1 cellular context compared by ENCODE assay signal in the genomic region with DNA sequence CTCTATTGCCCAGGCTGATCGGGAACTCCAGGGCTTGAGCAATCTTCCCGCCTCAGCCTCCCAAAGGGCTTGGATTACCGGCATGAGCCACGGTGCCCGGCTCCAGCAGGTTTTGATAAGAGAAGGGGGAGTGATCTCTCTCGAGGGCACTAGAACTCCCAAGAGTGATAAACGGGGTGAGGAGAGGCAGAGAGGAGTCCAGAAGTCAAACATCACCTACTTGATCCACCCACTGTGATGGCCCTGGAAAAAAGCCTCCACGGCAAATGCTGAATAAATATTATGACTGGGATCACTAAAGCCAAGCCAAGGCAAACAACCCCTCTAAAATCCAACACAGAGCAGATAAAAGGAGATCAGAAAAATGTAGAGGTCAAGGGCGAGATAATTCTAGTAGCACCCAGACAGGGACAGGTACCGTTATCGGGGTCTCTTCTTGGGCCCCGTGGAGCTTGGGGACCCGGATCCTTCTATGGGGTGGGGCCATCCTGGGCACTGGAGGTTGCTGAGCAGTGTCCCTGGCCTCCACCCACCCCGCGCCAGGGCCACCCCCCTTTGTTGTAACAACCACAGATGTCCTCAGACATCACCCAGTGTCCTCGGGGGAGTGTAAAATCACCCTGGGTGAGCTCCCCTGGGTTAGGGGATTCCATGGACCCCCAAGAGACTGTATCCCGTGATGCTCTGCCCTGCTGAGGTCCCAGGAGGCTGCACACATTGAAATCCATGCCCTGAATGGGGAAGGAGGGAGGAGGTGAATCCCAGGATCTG.
TF ChIP-seq lines count a peak whose summit lies in the region.

No MANE protein-coding gene starts in this region.

TF ChIP-seq in HepG2, 621 proteins besides CTCF, POLR2A, EP300 and RAD21 (continued from another document and continues in another):
- no peak for TF ChIP-seq HNF1B (CRISPR knock-in tag; IDR thresholded peaks at IDR 0.05)
- no peak for TF ChIP-seq XBP1 (CRISPR knock-in tag; IDR thresholded peaks at IDR 0.05)
- no peak for TF ChIP-seq NFE2 (CRISPR knock-in tag; IDR thresholded peaks at IDR 0.05)
- peak; percentile 44 for TF ChIP-seq HNF4A (CRISPR knock-in tag; IDR thresholded peaks at IDR 0.05)
- TF ChIP-seq FOXA1 (IDR thresholded peaks at IDR 0.05) = no peak
- TF ChIP-seq FOXA1 (CRISPR knock-in tag; IDR thresholded peaks at IDR 0.05) = peak; percentile 32; the same call in 1 of the 2 replicates
- no peak for TF ChIP-seq REPIN1 (CRISPR knock-in tag; IDR thresholded peaks at IDR 0.05; ENCODE audit: borderline replicate concordance, low read depth)
- TF ChIP-seq ZSCAN21 (CRISPR knock-in tag; IDR thresholded peaks at IDR 0.05; ENCODE audit: borderline replicate concordance) = no peak
- no peak for TF ChIP-seq MAFK (conservative IDR thresholded peaks at IDR 0.05 in 1 of 2, IDR thresholded peaks at IDR 0.05 in 1 of 2; ENCODE audit: low read length in 2 of 2)
- no peak for TF ChIP-seq ZNF790 (CRISPR knock-in tag; IDR thresholded peaks at IDR 0.05; ENCODE audit: borderline replicate concordance)
- peak; percentile 31; the same call in 1 of the 2 replicates for TF ChIP-seq FOXP4 (CRISPR knock-in tag; IDR thresholded peaks at IDR 0.05)
- TF ChIP-seq ZBTB34 (CRISPR knock-in tag; IDR thresholded peaks at IDR 0.05) = no peak
- TF ChIP-seq, protein P1, sequence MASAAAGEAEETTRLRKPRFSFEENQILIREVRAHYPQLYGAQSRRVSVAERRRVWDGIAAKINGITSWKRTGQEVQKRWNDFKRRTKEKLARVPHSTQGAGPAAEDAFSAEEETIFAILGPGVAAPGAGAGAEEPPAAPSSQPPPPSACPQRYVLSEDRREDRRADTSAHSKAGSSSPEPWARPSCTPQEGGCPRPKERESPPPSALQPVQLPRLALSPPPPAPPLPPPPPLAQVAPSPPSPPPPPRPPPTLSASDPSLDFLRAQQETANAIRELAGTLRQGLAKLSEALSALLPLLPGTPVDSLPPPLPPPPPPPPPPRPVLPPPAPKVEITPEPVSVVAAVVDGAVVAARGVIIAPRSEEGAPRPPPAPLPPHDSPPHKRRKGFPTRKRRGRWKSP (CRISPR knock-in tag; IDR thresholded peaks at IDR 0.05) = no peak
- no peak for TF ChIP-seq ZNF274 (CRISPR knock-in tag; IDR thresholded peaks at IDR 0.05)
- peak; percentile 53; the same call in 1 of the 2 replicates for TF ChIP-seq PITX1 (CRISPR knock-in tag; IDR thresholded peaks at IDR 0.05)
- peak; percentile 53 for TF ChIP-seq ARID5B (CRISPR knock-in tag; IDR thresholded peaks at IDR 0.05)
- TF ChIP-seq ZNF362 (CRISPR knock-in tag; IDR thresholded peaks at IDR 0.05; ENCODE audit: borderline replicate concordance) = peak; percentile 25; the same call in 1 of the 2 replicates
- no peak for TF ChIP-seq HNRNPL (IDR thresholded peaks at IDR 0.05; ENCODE audit: low read depth, low read length)
- no peak for TF ChIP-seq TOPORS (CRISPR knock-in tag; IDR thresholded peaks at IDR 0.05)
- 0 out of 2 replicates have a peak, but pooled peaks have one; percentile 8 for TF ChIP-seq CEBPB (IDR thresholded peaks at IDR 0.05; ENCODE audit: borderline replicate concordance, low read depth, low read length)
- TF ChIP-seq ZNF556 (CRISPR knock-in tag; IDR thresholded peaks at IDR 0.05; ENCODE audit: borderline replicate concordance) = no peak
- TF ChIP-seq ARID3A (IDR thresholded peaks at IDR 0.05; ENCODE audit: low read depth, low read length) = peak; percentile 45; the same call in 1 of the 2 replicates
- TF ChIP-seq SSRP1 (CRISPR knock-in tag; IDR thresholded peaks at IDR 0.05) = no peak
- 0 out of 2 replicates have a peak, but pooled peaks have one; percentile 30 for TF ChIP-seq ZFP90 (CRISPR knock-in tag; IDR thresholded peaks at IDR 0.05; ENCODE audit: borderline replicate concordance)
- peak; percentile 16; the same call in 1 of the 2 replicates for TF ChIP-seq CEBPG (CRISPR knock-in tag; IDR thresholded peaks at IDR 0.05)
- peak; percentile 45; the same call in 1 of the 2 replicates for TF ChIP-seq ISL2 (CRISPR knock-in tag; IDR thresholded peaks at IDR 0.05)
- TF ChIP-seq ZNF577 (CRISPR knock-in tag; IDR thresholded peaks at IDR 0.05; ENCODE audit: borderline replicate concordance, low read depth) = no peak
- no peak for TF ChIP-seq YEATS2 (CRISPR knock-in tag; IDR thresholded peaks at IDR 0.05; ENCODE audit: borderline replicate concordance)
- TF ChIP-seq ZNF296 (CRISPR knock-in tag; conservative IDR thresholded peaks at IDR 0.05) = no peak
- TF ChIP-seq ZNF549 (CRISPR knock-in tag; IDR thresholded peaks at IDR 0.05) = no peak
- TF ChIP-seq DPF2 (CRISPR knock-in tag; IDR thresholded peaks at IDR 0.05; ENCODE audit: borderline replicate concordance, low read depth) = 0 out of 2 replicates have a peak, but pooled peaks have one; percentile 40
- no peak for TF ChIP-seq DBP (CRISPR knock-in tag; IDR thresholded peaks at IDR 0.05; ENCODE audit: not compliant biosample characterization)
- TF ChIP-seq NCOA2 (CRISPR knock-in tag; IDR thresholded peaks at IDR 0.05) = peak; percentile 21; the same call in 1 of the 2 replicates
- TF ChIP-seq FOXM1 (CRISPR knock-in tag; IDR thresholded peaks at IDR 0.05) = no peak
- TF ChIP-seq ZNF879 (CRISPR knock-in tag; IDR thresholded peaks at IDR 0.05) = no peak
- TF ChIP-seq, protein P2, sequence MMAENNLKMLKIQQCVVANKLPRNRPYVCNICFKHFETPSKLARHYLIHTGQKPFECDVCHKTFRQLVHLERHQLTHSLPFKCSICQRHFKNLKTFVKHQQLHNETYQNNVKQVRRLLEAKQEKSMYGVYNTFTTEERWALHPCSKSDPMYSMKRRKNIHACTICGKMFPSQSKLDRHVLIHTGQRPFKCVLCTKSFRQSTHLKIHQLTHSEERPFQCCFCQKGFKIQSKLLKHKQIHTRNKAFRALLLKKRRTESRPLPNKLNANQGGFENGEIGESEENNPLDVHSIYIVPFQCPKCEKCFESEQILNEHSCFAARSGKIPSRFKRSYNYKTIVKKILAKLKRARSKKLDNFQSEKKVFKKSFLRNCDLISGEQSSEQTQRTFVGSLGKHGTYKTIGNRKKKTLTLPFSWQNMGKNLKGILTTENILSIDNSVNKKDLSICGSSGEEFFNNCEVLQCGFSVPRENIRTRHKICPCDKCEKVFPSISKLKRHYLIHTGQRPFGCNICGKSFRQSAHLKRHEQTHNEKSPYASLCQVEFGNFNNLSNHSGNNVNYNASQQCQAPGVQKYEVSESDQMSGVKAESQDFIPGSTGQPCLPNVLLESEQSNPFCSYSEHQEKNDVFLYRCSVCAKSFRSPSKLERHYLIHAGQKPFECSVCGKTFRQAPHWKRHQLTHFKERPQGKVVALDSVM (CRISPR knock-in tag; IDR thresholded peaks at IDR 0.05) = peak; percentile 65; the same call in 1 of the 2 replicates
- TF ChIP-seq TAF15 (IDR thresholded peaks at IDR 0.05; ENCODE audit: low read depth, low read length, poor library complexity, severe bottlenecking) = no peak
- TF ChIP-seq DNMT1 (CRISPR knock-in tag; IDR thresholded peaks at IDR 0.05) = no peak
- peak; percentile 27; the same call in 1 of the 2 replicates for TF ChIP-seq PATZ1 (CRISPR knock-in tag; IDR thresholded peaks at IDR 0.05)
